ENCODE assay signal across 12 cellular contexts in genomic region chr7:131619336-131620305, GRCh38.
DNase-seq lines count a peak whose midpoint lies in the region; ATAC-seq and TF ChIP-seq lines count a peak whose summit lies in the region.
"Had no signal": no experiment of that assay in that cellular context is flagged by ENCODE, and none has a peak within 500 bp of the region (broad histone marks: within the 10 kb centered on the region; RNA-seq: fewer than 3 reads in every experiment).

No MANE protein-coding gene starts in this region.

- H3K36me3 ChIP-seq in SK-N-SH (replicated peaks in 1 of 2; ENCODE audit: control insufficient read depth in 1 of 2, insufficient read depth in 2 of 2, low read length in 1 of 2) (no peaks in the 10 kb centered on the region), hepatocyte (replicated peaks; ENCODE audit: insufficient read depth, low read depth) (no peaks in the 10 kb centered on the region), suprapubic skin (no peaks in the 10 kb centered on the region)
- H3K36me3 ChIP-seq: tibial nerve had no signal

- H3K4me3 ChIP-seq in SK-N-SH (ENCODE audit: low read depth in 2 of 2, low read length in 1 of 2) (no peak overlapping the region), hepatocyte (no peak overlapping the region), suprapubic skin (no peak overlapping the region)
- H3K4me3 ChIP-seq: tibial nerve had no signal

- CTCF ChIA-PET in SK-N-SH (lab: Yijun Ruan, JAX), result interaction anchor here (0.9 to 2.3 kb wide), 4 partner anchors 14 to 78 kb away, joined by 3 to 13 read pairs (median 3); no protein-coding TSS in a partner anchor

- ATAC-seq in SK-N-SH treated with all-trans-retinoic acid at 6 μM for 48 hours (no peak; the same call in 2 of the 3 replicates), T-helper 17 cell (no peak), GM19452 (IDR thresholded peaks at IDR 0.05; ENCODE audit: unreplicated experiment) (no peak)

- TF ChIP-seq CTCF in SK-N-SH (IDR thresholded peaks at IDR 0.05) (no peak), hepatocyte (IDR thresholded peaks at IDR 0.05; ENCODE audit: poor library complexity) (no peak), suprapubic skin (IDR thresholded peaks at IDR 0.05) (no peak)

- no peaks in the 10 kb centered on the region for H3K27me3 ChIP-seq in SK-N-SH (ENCODE audit: insufficient read depth)
- no peaks in the 10 kb centered on the region for H3K27me3 ChIP-seq in hepatocyte
- peaks cover 6% of the 10 kb centered on the region for H3K27me3 ChIP-seq in suprapubic skin
- H3K27me3 ChIP-seq: tibial nerve had no signal

- H3F3A ChIP-seq in SK-N-SH (replicated peaks; ENCODE audit: insufficient read depth), result peaks cover 29% of the 10 kb centered on the region

- 86% methylated on average over 9 of the region's 10 CpGs for WGBS in SK-N-SH (ENCODE audit: low lambda C conversion rate)
- 40% methylated on average over 10 of the region's 10 CpGs for WGBS in hepatocyte (ENCODE audit: low lambda C conversion rate, missing lambda C conversion rate)
- WGBS in suprapubic skin, result 64% methylated on average over 5 of the region's 10 CpGs

- no peaks in the 10 kb centered on the region for H4K20me1 ChIP-seq in SK-N-SH (ENCODE audit: insufficient read depth)
- no peaks in the 10 kb centered on the region for H4K20me1 ChIP-seq in hepatocyte (ENCODE audit: insufficient read depth, poor library complexity, severe bottlenecking)

- peaks cover 13% of the 10 kb centered on the region for H3K4me1 Mint-ChIP-seq in T-helper 17 cell

- no peak for DNase-seq in SK-N-SH
- DNase-seq in T-helper 17 cell, result no peak
- DNase-seq in hepatocyte (ENCODE audit: low spot score), result peak; percentile 55
- DNase-seq in suprapubic skin (ENCODE audit: low spot score in 2 of 2), result no peak
- DNase-seq in HCEC 1CT, result no peak
- no peak for DNase-seq in G401 (ENCODE audit: low spot score)
- DNase-seq: central memory CD4-positive, alpha-beta T cell; DMS153; NCI-H2227 treated with DMSO at 0.1 percent for 48 hours had no signal

- no peaks in the 10 kb centered on the region; the same call in 1 of the 2 replicates for H3K79me2 ChIP-seq in SK-N-SH (ENCODE audit: insufficient read depth)
- H3K79me2 ChIP-seq in hepatocyte, result no peaks in the 10 kb centered on the region

- in situ Hi-C loops in G401 (cut with HindIII; ENCODE audit: low sequenced_read_pairs), result no loop called here

- peak overlapping the region; percentile 22; the same call in 1 of the 2 replicates for H3K9ac ChIP-seq in SK-N-SH

- no peak overlapping the region for H3K4me3 Mint-ChIP-seq in T-helper 17 cell

- peak overlapping the region in 1 of 2 experiments; percentile 57; a peak in 2 of 4 replicates for H3K27ac ChIP-seq in SK-N-SH (ENCODE audit: low read depth in 2 of 2, low read length in 1 of 2)
- H3K27ac ChIP-seq in hepatocyte, result peak overlapping the region; percentile 66
- peak overlapping the region; percentile 29 for H3K27ac ChIP-seq in suprapubic skin
- H3K27ac ChIP-seq: tibial nerve had no signal

- H3K36me3 Mint-ChIP-seq in T-helper 17 cell (ENCODE audit: low read depth), result peaks cover 2% of the 10 kb centered on the region

- H3K27ac Mint-ChIP-seq in T-helper 17 cell, result peak overlapping the region; percentile 57

- no peak for TF ChIP-seq EP300 in SK-N-SH (IDR thresholded peaks at IDR 0.05; ENCODE audit: borderline replicate concordance in 1 of 2, low read depth in 1 of 2, low read length in 1 of 2)
- TF ChIP-seq EP300 in suprapubic skin (IDR thresholded peaks at IDR 0.05), result no peak

- no peak for TF ChIP-seq RAD21 in SK-N-SH (IDR thresholded peaks at IDR 0.05; ENCODE audit: low read length)

- POLR2A ChIA-PET in SK-N-SH (lab: Yijun Ruan, JAX), result no interaction called here

- no peaks in the 10 kb centered on the region for H3K9me3 ChIP-seq in SK-N-SH
- no peaks in the 10 kb centered on the region for H3K9me3 ChIP-seq in T-helper 17 cell (ENCODE audit: control insufficient read depth, low read length, poor library complexity, severe bottlenecking)
- H3K9me3 ChIP-seq in hepatocyte (ENCODE audit: low read depth), result no peaks in the 10 kb centered on the region
- H3K9me3 ChIP-seq in suprapubic skin, result no peaks in the 10 kb centered on the region

- H3K4me1 ChIP-seq in SK-N-SH (ENCODE audit: control insufficient read depth in 1 of 2, insufficient read depth in 2 of 2, low read depth in 1 of 2, low read length in 1 of 2), result peaks cover 14 to 24% of the 10 kb centered on the region in 2 experiments; a peak in 3 of 4 replicates
- H3K4me1 ChIP-seq in hepatocyte (ENCODE audit: insufficient read depth), result peaks cover 27% of the 10 kb centered on the region
- peaks cover 13% of the 10 kb centered on the region for H3K4me1 ChIP-seq in suprapubic skin

- H3K9me2 ChIP-seq in SK-N-SH (no peaks in the 10 kb centered on the region), hepatocyte (replicated peaks; ENCODE audit: insufficient read depth) (no peaks in the 10 kb centered on the region)

- H2AFZ ChIP-seq in SK-N-SH (ENCODE audit: low read depth) (peak overlapping the region; percentile 56; the same call in 1 of the 2 replicates), hepatocyte (no peak overlapping the region)

- no peak for TF ChIP-seq POLR2A in suprapubic skin (IDR thresholded peaks at IDR 0.05)

- H3K4me2 ChIP-seq in SK-N-SH, result peak overlapping the region; percentile 6; the same call in 1 of the 2 replicates
- no peak overlapping the region for H3K4me2 ChIP-seq in hepatocyte

- H3K27me3 Mint-ChIP-seq in T-helper 17 cell, result peaks cover 36% of the 10 kb centered on the region

TF ChIP-seq in SK-N-SH, 30 proteins besides CTCF, POLR2A, EP300 and RAD21 (continues in another document):
- TF ChIP-seq ELF1 (IDR thresholded peaks at IDR 0.05), result no peak
- TF ChIP-seq SMC3 (IDR thresholded peaks at IDR 0.05; ENCODE audit: low read depth, low read length), result no peak
- no peak for TF ChIP-seq NRF1 (IDR thresholded peaks at IDR 0.05; ENCODE audit: low read depth, low read length)
- TF ChIP-seq TEAD4 (IDR thresholded peaks at IDR 0.05; ENCODE audit: borderline replicate concordance, insufficient read depth), result no peak
- TF ChIP-seq MXI1 (IDR thresholded peaks at IDR 0.05; ENCODE audit: low read depth, low read length), result no peak
- no peak for TF ChIP-seq MEF2A (IDR thresholded peaks at IDR 0.05; ENCODE audit: borderline replicate concordance, low read depth)
- TF ChIP-seq, protein P1, sequence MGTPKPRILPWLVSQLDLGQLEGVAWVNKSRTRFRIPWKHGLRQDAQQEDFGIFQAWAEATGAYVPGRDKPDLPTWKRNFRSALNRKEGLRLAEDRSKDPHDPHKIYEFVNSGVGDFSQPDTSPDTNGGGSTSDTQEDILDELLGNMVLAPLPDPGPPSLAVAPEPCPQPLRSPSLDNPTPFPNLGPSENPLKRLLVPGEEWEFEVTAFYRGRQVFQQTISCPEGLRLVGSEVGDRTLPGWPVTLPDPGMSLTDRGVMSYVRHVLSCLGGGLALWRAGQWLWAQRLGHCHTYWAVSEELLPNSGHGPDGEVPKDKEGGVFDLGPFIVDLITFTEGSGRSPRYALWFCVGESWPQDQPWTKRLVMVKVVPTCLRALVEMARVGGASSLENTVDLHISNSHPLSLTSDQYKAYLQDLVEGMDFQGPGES (IDR thresholded peaks at IDR 0.05; ENCODE audit: low read depth, low read length), result no peak
- TF ChIP-seq FOXM1 (IDR thresholded peaks at IDR 0.05; ENCODE audit: low read depth), result no peak

TF ChIP-seq in SK-N-SH treated with all-trans-retinoic acid at 6 μM for 48 hours, 23 proteins besides CTCF, POLR2A, EP300 and RAD21 (continues in another document):
- TF ChIP-seq ZNF565 (CRISPR knock-in tag; conservative IDR thresholded peaks at IDR 0.05; ENCODE audit: low read depth) (no peak), TCF4 (CRISPR knock-in tag; IDR thresholded peaks at IDR 0.05; ENCODE audit: borderline replicate concordance) (no peak), ZFP3 (CRISPR knock-in tag; IDR thresholded peaks at IDR 0.05) (no peak), RARB (CRISPR knock-in tag; IDR thresholded peaks at IDR 0.05) (no peak), ZNF70 (CRISPR knock-in tag; IDR thresholded peaks at IDR 0.05) (no peak), ISL1 (CRISPR knock-in tag; IDR thresholded peaks at IDR 0.05) (no peak), OSR1 (CRISPR knock-in tag; IDR thresholded peaks at IDR 0.05) (no peak), CSRNP3 (CRISPR knock-in tag; IDR thresholded peaks at IDR 0.05) (no peak)
- TF ChIP-seq, protein P2, sequence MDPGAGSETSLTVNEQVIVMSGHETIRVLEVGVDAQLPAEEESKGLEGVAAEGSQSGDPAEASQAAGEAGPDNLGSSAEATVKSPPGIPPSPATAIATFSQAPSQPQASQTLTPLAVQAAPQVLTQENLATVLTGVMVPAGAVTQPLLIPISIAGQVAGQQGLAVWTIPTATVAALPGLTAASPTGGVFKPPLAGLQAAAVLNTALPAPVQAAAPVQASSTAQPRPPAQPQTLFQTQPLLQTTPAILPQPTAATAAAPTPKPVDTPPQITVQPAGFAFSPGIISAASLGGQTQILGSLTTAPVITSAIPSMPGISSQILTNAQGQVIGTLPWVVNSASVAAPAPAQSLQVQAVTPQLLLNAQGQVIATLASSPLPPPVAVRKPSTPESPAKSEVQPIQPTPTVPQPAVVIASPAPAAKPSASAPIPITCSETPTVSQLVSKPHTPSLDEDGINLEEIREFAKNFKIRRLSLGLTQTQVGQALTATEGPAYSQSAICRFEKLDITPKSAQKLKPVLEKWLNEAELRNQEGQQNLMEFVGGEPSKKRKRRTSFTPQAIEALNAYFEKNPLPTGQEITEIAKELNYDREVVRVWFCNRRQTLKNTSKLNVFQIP (CRISPR knock-in tag; IDR thresholded peaks at IDR 0.05; ENCODE audit: borderline replicate concordance, low read depth), result no peak
